In genomic region chr2:241286348-241287090, GRCh38 we compare ENCODE assay signal across 2 cellular contexts.
A peak's percentile ranks its signal among the peaks of the same experiment; 100 is the strongest.
TF ChIP-seq lines count a peak whose summit lies in the region.

No MANE protein-coding gene starts in this region.

TF ChIP-seq in HEK293, 187 proteins besides CTCF, POLR2A, EP300 and RAD21:
- TF ChIP-seq ZFP37 (tag by site-specific recombination; IDR thresholded peaks at IDR 0.05): no peak
- TF ChIP-seq ZNF561 (tag by site-specific recombination; IDR thresholded peaks at IDR 0.05; ENCODE audit: borderline replicate concordance): no peak
- TF ChIP-seq ZNF121 (tag by site-specific recombination; IDR thresholded peaks at IDR 0.05): 0 out of 2 replicates have a peak, but pooled peaks have one; percentile 11
- no peak for TF ChIP-seq ZBTB26 (tag by site-specific recombination; optimal IDR thresholded peaks at IDR 0.05)
- TF ChIP-seq PRDM10 (tag by site-specific recombination; IDR thresholded peaks at IDR 0.05): peak; percentile 59
- no peak for TF ChIP-seq PBX3 (CRISPR knock-in tag; IDR thresholded peaks at IDR 0.05)

TF ChIP-seq in K562, 482 proteins besides CTCF, POLR2A, EP300 and RAD21:
- no peak for TF ChIP-seq BRD4 (IDR thresholded peaks at IDR 0.05)
- TF ChIP-seq ZNF121 (CRISPR knock-in tag; conservative IDR thresholded peaks at IDR 0.05): peak; percentile 70
